ENCODE assay signal across 1 cellular context in the genomic region with DNA sequence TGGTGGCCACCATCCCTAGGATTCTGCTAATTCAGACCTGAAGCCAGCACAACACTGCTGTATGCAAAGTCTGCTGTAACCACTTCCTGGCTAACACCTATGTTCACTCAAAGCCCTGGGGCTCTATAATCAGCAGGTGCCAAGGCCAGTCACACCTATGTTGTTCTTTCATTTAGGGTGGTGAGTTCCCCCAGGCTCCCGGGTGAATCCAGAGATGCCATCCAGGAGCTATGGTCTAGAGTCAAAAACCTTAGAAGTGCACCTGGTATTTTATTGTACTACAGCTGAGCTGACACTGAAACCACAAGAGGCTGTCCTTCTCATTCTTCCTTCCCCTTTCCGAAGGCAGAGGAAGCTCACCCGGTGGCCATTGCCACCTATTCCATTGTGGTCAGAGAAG.
TF ChIP-seq lines count a peak whose summit lies in the region.

No MANE protein-coding gene starts in this region.

TF ChIP-seq in GM12878, 131 proteins besides CTCF, POLR2A, EP300 and RAD21 (continued from another document and continues in another):
- TF ChIP-seq MEF2B (IDR thresholded peaks at IDR 0.05; ENCODE audit: partially characterized antibody, poor library complexity, severe bottlenecking), result peak; percentile 59
- TF ChIP-seq TCF12 (IDR thresholded peaks at IDR 0.05; ENCODE audit: low read depth, low read length), result no peak
- TF ChIP-seq, protein P1, sequence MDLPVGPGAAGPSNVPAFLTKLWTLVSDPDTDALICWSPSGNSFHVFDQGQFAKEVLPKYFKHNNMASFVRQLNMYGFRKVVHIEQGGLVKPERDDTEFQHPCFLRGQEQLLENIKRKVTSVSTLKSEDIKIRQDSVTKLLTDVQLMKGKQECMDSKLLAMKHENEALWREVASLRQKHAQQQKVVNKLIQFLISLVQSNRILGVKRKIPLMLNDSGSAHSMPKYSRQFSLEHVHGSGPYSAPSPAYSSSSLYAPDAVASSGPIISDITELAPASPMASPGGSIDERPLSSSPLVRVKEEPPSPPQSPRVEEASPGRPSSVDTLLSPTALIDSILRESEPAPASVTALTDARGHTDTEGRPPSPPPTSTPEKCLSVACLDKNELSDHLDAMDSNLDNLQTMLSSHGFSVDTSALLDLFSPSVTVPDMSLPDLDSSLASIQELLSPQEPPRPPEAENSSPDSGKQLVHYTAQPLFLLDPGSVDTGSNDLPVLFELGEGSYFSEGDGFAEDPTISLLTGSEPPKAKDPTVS (IDR thresholded peaks at IDR 0.05; ENCODE audit: low read depth, low read length), result no peak
- TF ChIP-seq, protein P2, sequence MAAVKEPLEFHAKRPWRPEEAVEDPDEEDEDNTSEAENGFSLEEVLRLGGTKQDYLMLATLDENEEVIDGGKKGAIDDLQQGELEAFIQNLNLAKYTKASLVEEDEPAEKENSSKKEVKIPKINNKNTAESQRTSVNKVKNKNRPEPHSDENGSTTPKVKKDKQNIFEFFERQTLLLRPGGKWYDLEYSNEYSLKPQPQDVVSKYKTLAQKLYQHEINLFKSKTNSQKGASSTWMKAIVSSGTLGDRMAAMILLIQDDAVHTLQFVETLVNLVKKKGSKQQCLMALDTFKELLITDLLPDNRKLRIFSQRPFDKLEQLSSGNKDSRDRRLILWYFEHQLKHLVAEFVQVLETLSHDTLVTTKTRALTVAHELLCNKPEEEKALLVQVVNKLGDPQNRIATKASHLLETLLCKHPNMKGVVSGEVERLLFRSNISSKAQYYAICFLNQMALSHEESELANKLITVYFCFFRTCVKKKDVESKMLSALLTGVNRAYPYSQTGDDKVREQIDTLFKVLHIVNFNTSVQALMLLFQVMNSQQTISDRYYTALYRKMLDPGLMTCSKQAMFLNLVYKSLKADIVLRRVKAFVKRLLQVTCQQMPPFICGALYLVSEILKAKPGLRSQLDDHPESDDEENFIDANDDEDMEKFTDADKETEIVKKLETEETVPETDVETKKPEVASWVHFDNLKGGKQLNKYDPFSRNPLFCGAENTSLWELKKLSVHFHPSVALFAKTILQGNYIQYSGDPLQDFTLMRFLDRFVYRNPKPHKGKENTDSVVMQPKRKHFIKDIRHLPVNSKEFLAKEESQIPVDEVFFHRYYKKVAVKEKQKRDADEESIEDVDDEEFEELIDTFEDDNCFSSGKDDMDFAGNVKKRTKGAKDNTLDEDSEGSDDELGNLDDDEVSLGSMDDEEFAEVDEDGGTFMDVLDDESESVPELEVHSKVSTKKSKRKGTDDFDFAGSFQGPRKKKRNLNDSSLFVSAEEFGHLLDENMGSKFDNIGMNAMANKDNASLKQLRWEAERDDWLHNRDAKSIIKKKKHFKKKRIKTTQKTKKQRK (IDR thresholded peaks at IDR 0.05; ENCODE audit: low read depth, low read length), result no peak
- no peak for TF ChIP-seq HCFC1 (IDR thresholded peaks at IDR 0.05; ENCODE audit: low read length)
- TF ChIP-seq TCF7 (IDR thresholded peaks at IDR 0.05; ENCODE audit: borderline replicate concordance), result no peak
- TF ChIP-seq, protein P3, sequence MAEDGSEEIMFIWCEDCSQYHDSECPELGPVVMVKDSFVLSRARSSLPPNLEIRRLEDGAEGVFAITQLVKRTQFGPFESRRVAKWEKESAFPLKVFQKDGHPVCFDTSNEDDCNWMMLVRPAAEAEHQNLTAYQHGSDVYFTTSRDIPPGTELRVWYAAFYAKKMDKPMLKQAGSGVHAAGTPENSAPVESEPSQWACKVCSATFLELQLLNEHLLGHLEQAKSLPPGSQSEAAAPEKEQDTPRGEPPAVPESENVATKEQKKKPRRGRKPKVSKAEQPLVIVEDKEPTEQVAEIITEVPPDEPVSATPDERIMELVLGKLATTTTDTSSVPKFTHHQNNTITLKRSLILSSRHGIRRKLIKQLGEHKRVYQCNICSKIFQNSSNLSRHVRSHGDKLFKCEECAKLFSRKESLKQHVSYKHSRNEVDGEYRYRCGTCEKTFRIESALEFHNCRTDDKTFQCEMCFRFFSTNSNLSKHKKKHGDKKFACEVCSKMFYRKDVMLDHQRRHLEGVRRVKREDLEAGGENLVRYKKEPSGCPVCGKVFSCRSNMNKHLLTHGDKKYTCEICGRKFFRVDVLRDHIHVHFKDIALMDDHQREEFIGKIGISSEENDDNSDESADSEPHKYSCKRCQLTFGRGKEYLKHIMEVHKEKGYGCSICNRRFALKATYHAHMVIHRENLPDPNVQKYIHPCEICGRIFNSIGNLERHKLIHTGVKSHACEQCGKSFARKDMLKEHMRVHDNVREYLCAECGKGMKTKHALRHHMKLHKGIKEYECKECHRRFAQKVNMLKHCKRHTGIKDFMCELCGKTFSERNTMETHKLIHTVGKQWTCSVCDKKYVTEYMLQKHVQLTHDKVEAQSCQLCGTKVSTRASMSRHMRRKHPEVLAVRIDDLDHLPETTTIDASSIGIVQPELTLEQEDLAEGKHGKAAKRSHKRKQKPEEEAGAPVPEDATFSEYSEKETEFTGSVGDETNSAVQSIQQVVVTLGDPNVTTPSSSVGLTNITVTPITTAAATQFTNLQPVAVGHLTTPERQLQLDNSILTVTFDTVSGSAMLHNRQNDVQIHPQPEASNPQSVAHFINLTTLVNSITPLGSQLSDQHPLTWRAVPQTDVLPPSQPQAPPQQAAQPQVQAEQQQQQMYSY (CRISPR knock-in tag; IDR thresholded peaks at IDR 0.05), result no peak
- TF ChIP-seq WRNIP1 (IDR thresholded peaks at IDR 0.05; ENCODE audit: borderline replicate concordance, low read depth, low read length), result no peak
- no peak for TF ChIP-seq CHD1 (IDR thresholded peaks at IDR 0.05; ENCODE audit: low read depth, low read length)
- TF ChIP-seq YBX1 (IDR thresholded peaks at IDR 0.05), result no peak
- TF ChIP-seq NFYA (IDR thresholded peaks at IDR 0.05; ENCODE audit: borderline replicate concordance, low read depth, low read length), result no peak
- peak; percentile 83 for TF ChIP-seq RUNX3 (IDR thresholded peaks at IDR 0.05; ENCODE audit: low read length)
- no peak for TF ChIP-seq HDAC2 (IDR thresholded peaks at IDR 0.05)
- no peak; the same call in 1 of the 2 replicates for TF ChIP-seq FOXK2 (IDR thresholded peaks at IDR 0.05)
- peak; percentile 93 for TF ChIP-seq DPF2 (IDR thresholded peaks at IDR 0.05)
- peak; percentile 44; the same call in 1 of the 2 replicates for TF ChIP-seq BACH1 (IDR thresholded peaks at IDR 0.05; ENCODE audit: borderline replicate concordance)
- TF ChIP-seq KLF5 (IDR thresholded peaks at IDR 0.05; ENCODE audit: partially characterized antibody), result no peak
- TF ChIP-seq ZNF384 (IDR thresholded peaks at IDR 0.05; ENCODE audit: borderline replicate concordance, low read depth, low read length), result no peak
- TF ChIP-seq HDAC6 (IDR thresholded peaks at IDR 0.05; ENCODE audit: unreplicated experiment), result no peak
- TF ChIP-seq SUPT20H (IDR thresholded peaks at IDR 0.05; ENCODE audit: borderline replicate concordance, control insufficient read depth, low read depth, low read length), result no peak
- TF ChIP-seq, protein P4, sequence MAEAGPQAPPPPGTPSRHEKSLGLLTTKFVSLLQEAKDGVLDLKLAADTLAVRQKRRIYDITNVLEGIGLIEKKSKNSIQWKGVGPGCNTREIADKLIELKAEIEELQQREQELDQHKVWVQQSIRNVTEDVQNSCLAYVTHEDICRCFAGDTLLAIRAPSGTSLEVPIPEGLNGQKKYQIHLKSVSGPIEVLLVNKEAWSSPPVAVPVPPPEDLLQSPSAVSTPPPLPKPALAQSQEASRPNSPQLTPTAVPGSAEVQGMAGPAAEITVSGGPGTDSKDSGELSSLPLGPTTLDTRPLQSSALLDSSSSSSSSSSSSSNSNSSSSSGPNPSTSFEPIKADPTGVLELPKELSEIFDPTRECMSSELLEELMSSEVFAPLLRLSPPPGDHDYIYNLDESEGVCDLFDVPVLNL (IDR thresholded peaks at IDR 0.05; ENCODE audit: low read depth, low read length), result no peak
- no peak for TF ChIP-seq RCOR1 (conservative IDR thresholded peaks at IDR 0.05; ENCODE audit: low read depth, low read length)
- peak; percentile 71; the same call in 1 of the 2 replicates for TF ChIP-seq EED (IDR thresholded peaks at IDR 0.05; ENCODE audit: low read depth)
- no peak for TF ChIP-seq SMAD5 (IDR thresholded peaks at IDR 0.05; ENCODE audit: low read depth)
- no peak for TF ChIP-seq GABPA (IDR thresholded peaks at IDR 0.05; ENCODE audit: low read depth)
- TF ChIP-seq SIN3A (IDR thresholded peaks at IDR 0.05; ENCODE audit: low read depth, low read length), result no peak
- TF ChIP-seq, protein P5, sequence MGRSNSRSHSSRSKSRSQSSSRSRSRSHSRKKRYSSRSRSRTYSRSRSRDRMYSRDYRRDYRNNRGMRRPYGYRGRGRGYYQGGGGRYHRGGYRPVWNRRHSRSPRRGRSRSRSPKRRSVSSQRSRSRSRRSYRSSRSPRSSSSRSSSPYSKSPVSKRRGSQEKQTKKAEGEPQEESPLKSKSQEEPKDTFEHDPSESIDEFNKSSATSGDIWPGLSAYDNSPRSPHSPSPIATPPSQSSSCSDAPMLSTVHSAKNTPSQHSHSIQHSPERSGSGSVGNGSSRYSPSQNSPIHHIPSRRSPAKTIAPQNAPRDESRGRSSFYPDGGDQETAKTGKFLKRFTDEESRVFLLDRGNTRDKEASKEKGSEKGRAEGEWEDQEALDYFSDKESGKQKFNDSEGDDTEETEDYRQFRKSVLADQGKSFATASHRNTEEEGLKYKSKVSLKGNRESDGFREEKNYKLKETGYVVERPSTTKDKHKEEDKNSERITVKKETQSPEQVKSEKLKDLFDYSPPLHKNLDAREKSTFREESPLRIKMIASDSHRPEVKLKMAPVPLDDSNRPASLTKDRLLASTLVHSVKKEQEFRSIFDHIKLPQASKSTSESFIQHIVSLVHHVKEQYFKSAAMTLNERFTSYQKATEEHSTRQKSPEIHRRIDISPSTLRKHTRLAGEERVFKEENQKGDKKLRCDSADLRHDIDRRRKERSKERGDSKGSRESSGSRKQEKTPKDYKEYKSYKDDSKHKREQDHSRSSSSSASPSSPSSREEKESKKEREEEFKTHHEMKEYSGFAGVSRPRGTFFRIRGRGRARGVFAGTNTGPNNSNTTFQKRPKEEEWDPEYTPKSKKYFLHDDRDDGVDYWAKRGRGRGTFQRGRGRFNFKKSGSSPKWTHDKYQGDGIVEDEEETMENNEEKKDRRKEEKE (IDR thresholded peaks at IDR 0.05), result no peak
- TF ChIP-seq SREBF2 (IDR thresholded peaks at IDR 0.05; ENCODE audit: low read length), result no peak
- TF ChIP-seq TCF3 (IDR thresholded peaks at IDR 0.05; ENCODE audit: borderline replicate concordance, insufficient read depth, low read depth, low read length), result no peak
- TF ChIP-seq, protein P6, sequence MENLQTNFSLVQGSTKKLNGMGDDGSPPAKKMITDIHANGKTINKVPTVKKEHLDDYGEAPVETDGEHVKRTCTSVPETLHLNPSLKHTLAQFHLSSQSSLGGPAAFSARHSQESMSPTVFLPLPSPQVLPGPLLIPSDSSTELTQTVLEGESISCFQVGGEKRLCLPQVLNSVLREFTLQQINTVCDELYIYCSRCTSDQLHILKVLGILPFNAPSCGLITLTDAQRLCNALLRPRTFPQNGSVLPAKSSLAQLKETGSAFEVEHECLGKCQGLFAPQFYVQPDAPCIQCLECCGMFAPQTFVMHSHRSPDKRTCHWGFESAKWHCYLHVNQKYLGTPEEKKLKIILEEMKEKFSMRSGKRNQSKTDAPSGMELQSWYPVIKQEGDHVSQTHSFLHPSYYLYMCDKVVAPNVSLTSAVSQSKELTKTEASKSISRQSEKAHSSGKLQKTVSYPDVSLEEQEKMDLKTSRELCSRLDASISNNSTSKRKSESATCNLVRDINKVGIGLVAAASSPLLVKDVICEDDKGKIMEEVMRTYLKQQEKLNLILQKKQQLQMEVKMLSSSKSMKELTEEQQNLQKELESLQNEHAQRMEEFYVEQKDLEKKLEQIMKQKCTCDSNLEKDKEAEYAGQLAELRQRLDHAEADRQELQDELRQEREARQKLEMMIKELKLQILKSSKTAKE (IDR thresholded peaks at IDR 0.05; ENCODE audit: low read depth, poor library complexity, severe bottlenecking), result peak; percentile 93
- TF ChIP-seq, protein P7, sequence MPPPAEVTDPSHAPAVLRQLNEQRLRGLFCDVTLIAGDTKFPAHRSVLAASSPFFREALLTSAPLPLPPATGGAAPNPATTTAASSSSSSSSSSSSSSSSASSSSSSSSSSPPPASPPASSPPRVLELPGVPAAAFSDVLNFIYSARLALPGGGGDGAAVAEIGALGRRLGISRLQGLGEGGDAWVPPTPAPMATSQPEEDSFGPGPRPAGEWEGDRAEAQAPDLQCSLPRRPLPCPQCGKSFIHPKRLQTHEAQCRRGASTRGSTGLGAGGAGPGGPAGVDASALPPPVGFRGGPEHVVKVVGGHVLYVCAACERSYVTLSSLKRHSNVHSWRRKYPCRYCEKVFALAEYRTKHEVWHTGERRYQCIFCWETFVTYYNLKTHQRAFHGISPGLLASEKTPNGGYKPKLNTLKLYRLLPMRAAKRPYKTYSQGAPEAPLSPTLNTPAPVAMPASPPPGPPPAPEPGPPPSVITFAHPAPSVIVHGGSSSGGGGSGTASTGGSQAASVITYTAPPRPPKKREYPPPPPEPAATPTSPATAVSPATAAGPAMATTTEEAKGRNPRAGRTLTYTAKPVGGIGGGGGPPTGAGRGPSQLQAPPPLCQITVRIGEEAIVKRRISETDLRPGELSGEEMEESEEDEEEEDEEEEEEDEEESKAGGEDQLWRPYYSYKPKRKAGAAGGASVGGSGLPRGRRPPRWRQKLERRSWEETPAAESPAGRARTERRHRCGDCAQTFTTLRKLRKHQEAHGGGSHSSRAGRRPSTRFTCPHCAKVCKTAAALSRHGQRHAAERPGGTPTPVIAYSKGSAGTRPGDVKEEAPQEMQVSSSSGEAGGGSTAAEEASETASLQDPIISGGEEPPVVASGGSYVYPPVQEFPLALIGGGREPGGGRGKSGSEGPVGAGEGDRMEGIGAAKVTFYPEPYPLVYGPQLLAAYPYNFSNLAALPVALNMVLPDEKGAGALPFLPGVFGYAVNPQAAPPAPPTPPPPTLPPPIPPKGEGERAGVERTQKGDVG (CRISPR knock-in tag; IDR thresholded peaks at IDR 0.05), result no peak
- TF ChIP-seq, protein P8, sequence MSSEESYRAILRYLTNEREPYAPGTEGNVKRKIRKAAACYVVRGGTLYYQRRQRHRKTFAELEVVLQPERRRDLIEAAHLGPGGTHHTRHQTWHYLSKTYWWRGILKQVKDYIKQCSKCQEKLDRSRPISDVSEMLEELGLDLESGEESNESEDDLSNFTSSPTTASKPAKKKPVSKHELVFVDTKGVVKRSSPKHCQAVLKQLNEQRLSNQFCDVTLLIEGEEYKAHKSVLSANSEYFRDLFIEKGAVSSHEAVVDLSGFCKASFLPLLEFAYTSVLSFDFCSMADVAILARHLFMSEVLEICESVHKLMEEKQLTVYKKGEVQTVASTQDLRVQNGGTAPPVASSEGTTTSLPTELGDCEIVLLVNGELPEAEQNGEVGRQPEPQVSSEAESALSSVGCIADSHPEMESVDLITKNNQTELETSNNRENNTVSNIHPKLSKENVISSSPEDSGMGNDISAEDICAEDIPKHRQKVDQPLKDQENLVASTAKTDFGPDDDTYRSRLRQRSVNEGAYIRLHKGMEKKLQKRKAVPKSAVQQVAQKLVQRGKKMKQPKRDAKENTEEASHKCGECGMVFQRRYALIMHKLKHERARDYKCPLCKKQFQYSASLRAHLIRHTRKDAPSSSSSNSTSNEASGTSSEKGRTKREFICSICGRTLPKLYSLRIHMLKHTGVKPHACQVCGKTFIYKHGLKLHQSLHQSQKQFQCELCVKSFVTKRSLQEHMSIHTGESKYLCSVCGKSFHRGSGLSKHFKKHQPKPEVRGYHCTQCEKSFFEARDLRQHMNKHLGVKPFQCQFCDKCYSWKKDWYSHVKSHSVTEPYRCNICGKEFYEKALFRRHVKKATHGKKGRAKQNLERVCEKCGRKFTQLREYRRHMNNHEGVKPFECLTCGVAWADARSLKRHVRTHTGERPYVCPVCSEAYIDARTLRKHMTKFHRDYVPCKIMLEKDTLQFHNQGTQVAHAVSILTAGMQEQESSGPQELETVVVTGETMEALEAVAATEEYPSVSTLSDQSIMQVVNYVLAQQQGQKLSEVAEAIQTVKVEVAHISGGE (CRISPR knock-in tag; IDR thresholded peaks at IDR 0.05), result no peak
